Comparison of ENCODE assay signal across 21 cellular contexts in the genomic region with DNA sequence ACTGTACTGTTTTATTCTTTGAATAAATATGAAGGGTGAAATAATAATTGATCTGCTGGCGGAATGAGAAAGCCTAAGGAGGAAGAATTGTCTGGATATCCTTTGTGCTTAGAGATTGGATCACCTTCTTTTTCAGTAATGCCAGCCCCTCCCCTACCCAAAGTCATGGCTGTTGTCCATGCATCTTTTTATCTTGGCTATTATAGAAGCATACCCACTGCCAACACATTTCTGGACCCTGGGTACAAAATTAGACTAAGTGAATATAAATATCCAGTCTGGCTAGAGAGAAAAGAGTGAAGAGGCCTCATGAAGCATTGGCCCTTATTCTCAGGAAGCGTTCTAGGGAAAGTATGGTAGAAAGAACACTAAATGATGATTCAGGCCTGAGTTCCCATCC. TPM values are rescaled to one million over a fixed set of nuclear protein-coding genes. Genes with fewer than 3 reads are reported as not detected.
DNase-seq lines count a peak whose midpoint lies in the region; ATAC-seq, FAIRE-seq and TF ChIP-seq lines count a peak whose summit lies in the region.
"Had no signal": no experiment of that assay in that cellular context is flagged by ENCODE, and none has a peak within 500 bp of the region (broad histone marks: within the 10 kb centered on the region; RNA-seq: fewer than 3 reads in every experiment).

No MANE protein-coding gene starts in this region.

- H3K9me1 ChIP-seq in keratinocyte (ENCODE audit: control insufficient read depth, extremely low read depth, insufficient read depth, low read length): no peaks in the 10 kb centered on the region

- no peak overlapping the region for H2AFZ ChIP-seq in keratinocyte (ENCODE audit: control insufficient read depth, low read length)
- H2AFZ ChIP-seq: neural progenitor cell had no signal

- no peak for TF ChIP-seq CTCF in Caco-2 (IDR thresholded peaks at IDR 0.05; ENCODE audit: insufficient read depth in 1 of 2, low read depth in 1 of 2, low read length in 1 of 2, severe bottlenecking in 1 of 2, unreplicated experiment in 1 of 2)
- no peak for TF ChIP-seq CTCF in Panc1 (IDR thresholded peaks at IDR 0.05)
- no peak for TF ChIP-seq CTCF in keratinocyte (optimal IDR thresholded peaks at IDR 0.05 in 1 of 3, IDR thresholded peaks at IDR 0.05 in 1 of 3, conservative IDR thresholded peaks at IDR 0.05 in 1 of 3; ENCODE audit: extremely low read depth in 1 of 3, insufficient read depth in 2 of 3, low read length in 3 of 3)

- no peak overlapping the region for H3K9ac ChIP-seq in keratinocyte (ENCODE audit: control insufficient read depth, extremely low read depth, insufficient read depth, low read length)
- H3K9ac ChIP-seq: neural progenitor cell had no signal

- peak overlapping the region; percentile 86 for H3K4me2 ChIP-seq in keratinocyte (ENCODE audit: control insufficient read depth, extremely low read depth, insufficient read depth, low read depth, low read length)
- H3K4me2 ChIP-seq: neural progenitor cell had no signal

- no peak overlapping the region for H3K4me3 Mint-ChIP-seq in Caco-2 (ENCODE audit: unreplicated experiment)
- no peak overlapping the region for H3K4me3 Mint-ChIP-seq in dendritic cell treated with granulocyte-macrophage colony-stimulating factor and Interleukin-4, amounts not matched to agents 40 ng/mL and 50 ng/mL, for 4 days
- no peak overlapping the region for H3K4me3 Mint-ChIP-seq in activated naive CD4-positive, alpha-beta T cell treated with anti-CD3 and anti-CD28 coated beads for 36 hours
- H3K4me3 Mint-ChIP-seq in CD4-positive, alpha-beta memory T cell: no peak overlapping the region
- H3K4me3 Mint-ChIP-seq: neural progenitor cell; T-helper 1 cell treated with Interleukin-12 subunit alpha and Interleukin-12 subunit beta and Interleukin-4 antibody, amounts not matched to agents 30 μg/mL and 1 μg/mL, for 36 hours had no signal

- FAIRE-seq in keratinocyte (lab: Jason Lieb, UNC): peak; percentile 86
- FAIRE-seq: HepG2 had no signal

- peaks cover 14% of the 10 kb centered on the region for H3K36me3 Mint-ChIP-seq in Caco-2 (ENCODE audit: insufficient read depth, unreplicated experiment)
- no peaks in the 10 kb centered on the region for H3K36me3 Mint-ChIP-seq in dendritic cell treated with granulocyte-macrophage colony-stimulating factor and Interleukin-4, amounts not matched to agents 40 ng/mL and 50 ng/mL, for 4 days (ENCODE audit: low read depth)
- no peaks in the 10 kb centered on the region for H3K36me3 Mint-ChIP-seq in activated naive CD4-positive, alpha-beta T cell treated with anti-CD3 and anti-CD28 coated beads for 36 hours (ENCODE audit: low read depth)
- no peaks in the 10 kb centered on the region for H3K36me3 Mint-ChIP-seq in CD4-positive, alpha-beta memory T cell

- no peaks in the 10 kb centered on the region for H4K20me1 ChIP-seq in keratinocyte (ENCODE audit: control insufficient read depth, extremely low read depth, insufficient read depth, low read length)

- H3K27me3 Mint-ChIP-seq in Caco-2 (ENCODE audit: insufficient read depth, unreplicated experiment): no peaks in the 10 kb centered on the region
- H3K27me3 Mint-ChIP-seq in dendritic cell treated with granulocyte-macrophage colony-stimulating factor and Interleukin-4, amounts not matched to agents 40 ng/mL and 50 ng/mL, for 4 days: peaks cover 3% of the 10 kb centered on the region
- no peaks in the 10 kb centered on the region for H3K27me3 Mint-ChIP-seq in activated naive CD4-positive, alpha-beta T cell treated with anti-CD3 and anti-CD28 coated beads for 36 hours (ENCODE audit: low read depth)
- peaks cover 5 to 10% of the 10 kb centered on the region in 2 donors for H3K27me3 Mint-ChIP-seq in CD4-positive, alpha-beta memory T cell

- no peak overlapping the region for H3K4me3 ChIP-seq in Caco-2 (ENCODE audit: low read depth, low read length)
- H3K4me3 ChIP-seq in Panc1 (ENCODE audit: low read depth in 2 of 2, low read length in 2 of 2): no peak overlapping the region
- H3K4me3 ChIP-seq in keratinocyte (ENCODE audit: control insufficient read depth in 2 of 3, extremely low read depth in 1 of 3, insufficient read depth in 2 of 3, low read depth in 1 of 3, low read length in 3 of 3): no peak overlapping the region
- H3K4me3 ChIP-seq in CD4-positive, alpha-beta memory T cell (ENCODE audit: low read length in 2 of 2): no peak overlapping the region
- H3K4me3 ChIP-seq: left lung, neural progenitor cell, skin epidermis had no signal

- H3K27ac ChIP-seq in Panc1 (ENCODE audit: low read length) (peak overlapping the region; percentile 31; the same call in 1 of the 2 replicates), keratinocyte (ENCODE audit: control insufficient read depth, insufficient read depth, low read length) (peak overlapping the region; percentile 13)
- no peak overlapping the region for H3K27ac ChIP-seq in CD4-positive, alpha-beta memory T cell (ENCODE audit: low read depth, low read length)
- H3K27ac ChIP-seq: left lung, neural progenitor cell had no signal

- intact Hi-C loops in Caco-2 (cut with micrococcal nuclease; ENCODE audit: unreplicated experiment): no loop called here
- intact Hi-C loops in Panc1 (cut with micrococcal nuclease; ENCODE audit: unreplicated experiment): no loop called here
- intact Hi-C loops in dendritic cell treated with granulocyte-macrophage colony-stimulating factor and Interleukin-4, amounts not matched to agents 40 ng/mL and 50 ng/mL, for 4 days (cut with micrococcal nuclease): no loop called here
- intact Hi-C loops in activated naive CD4-positive, alpha-beta T cell treated with anti-CD3 and anti-CD28 coated beads for 36 hours (cut with micrococcal nuclease): no loop called here
- intact Hi-C loops in CD4-positive, alpha-beta memory T cell (cut with micrococcal nuclease): no loop called here

- DNase-seq in Caco-2 (no peak), Panc1 (ENCODE audit: low read depth, low spot score) (no peak), keratinocyte (ENCODE audit: low read depth, low spot score) (no peak), NCI-H82 treated with DMSO at 0.1 percent for 48 hours (lab: John Stamatoyannopoulos, UW; ENCODE audit: unreplicated experiment) (no peak)
- DNase-seq in activated naive CD4-positive, alpha-beta T cell treated with anti-CD3 and anti-CD28 coated beads for 36 hours: no peak
- no peak for DNase-seq in CD4-positive, alpha-beta memory T cell
- DNase-seq: activated CD4-positive, alpha-beta T cell treated with anti-CD3 and anti-CD28 coated beads, Interleukin-2, amount 50 U/mL, for 1 hour; activated CD8-positive, alpha-beta memory T cell treated with anti-CD3 and anti-CD28 coated beads, Interleukin-2, amount 50 U/mL, for 48 hours; activated effector memory CD4-positive, alpha-beta T cell treated with anti-CD3 and anti-CD28 coated beads, Interleukin-2, amount 50 U/mL, for 16 hours; COR-L47; EL; left lung; NCI-H1105; stimulated activated CD4-positive, alpha-beta T cell treated with anti-CD3 and anti-CD28 coated beads, Interleukin-2, amount 100 ng/mL, for 48 hours; stimulated activated naive CD4-positive, alpha-beta T cell treated with Interleukin-2 at 50 U/mL for 16 hours had no signal

- BruUV-seq in Caco-2 (replicated peaks; lab: Mats Ljungman, UMichigan): no TSS peak
- BruUV-seq in Panc1 (replicated peaks; lab: Mats Ljungman, UMichigan): no TSS peak

- POLR2A ChIA-PET in Caco-2 (lab: Charles Lee): no interaction called here
- POLR2A ChIA-PET in Panc1 (lab: Charles Lee): no interaction called here
- POLR2A ChIA-PET in CD4-positive, alpha-beta memory T cell (lab: Charles Lee; ENCODE audit: partially characterized antibody): no interaction called here

- H3K4me1 ChIP-seq in Caco-2 (peaks cover 30% of the 10 kb centered on the region), Panc1 (ENCODE audit: control insufficient read depth, insufficient read depth, low read length) (peaks cover 22% of the 10 kb centered on the region), keratinocyte (ENCODE audit: control insufficient read depth, extremely low read depth, insufficient read depth, low read length) (peaks cover 64% of the 10 kb centered on the region)
- no peaks in the 10 kb centered on the region for H3K4me1 ChIP-seq in CD4-positive, alpha-beta memory T cell (ENCODE audit: insufficient read depth, low read length)

- in situ Hi-C loops in Panc1 (cut with HindIII; ENCODE audit: low pct_unique_long_range_greater_than_20kb, low sequenced_read_pairs): no loop called here

- no peaks in the 10 kb centered on the region for H3K9me3 Mint-ChIP-seq in Caco-2 (ENCODE audit: unreplicated experiment)
- no peaks in the 10 kb centered on the region for H3K9me3 Mint-ChIP-seq in dendritic cell treated with granulocyte-macrophage colony-stimulating factor and Interleukin-4, amounts not matched to agents 40 ng/mL and 50 ng/mL, for 4 days
- no peaks in the 10 kb centered on the region for H3K9me3 Mint-ChIP-seq in activated naive CD4-positive, alpha-beta T cell treated with anti-CD3 and anti-CD28 coated beads for 36 hours
- no peaks in the 10 kb centered on the region for H3K9me3 Mint-ChIP-seq in CD4-positive, alpha-beta memory T cell
- H3K9me3 Mint-ChIP-seq: T-helper 1 cell treated with Interleukin-12 subunit alpha and Interleukin-12 subunit beta and Interleukin-4 antibody, amounts not matched to agents 30 μg/mL and 1 μg/mL, for 36 hours had no signal

- ATAC-seq in Panc1 (no peak), HG02970 (IDR thresholded peaks at IDR 0.05; ENCODE audit: low FRiP score, unreplicated experiment) (no peak)
- ATAC-seq: HepG2, left lung had no signal

- H3K9me3 ChIP-seq in Caco-2 (no peaks in the 10 kb centered on the region), Panc1 (ENCODE audit: control insufficient read depth, insufficient read depth, low read depth, low read length) (no peaks in the 10 kb centered on the region), keratinocyte (ENCODE audit: control insufficient read depth, low read depth, low read length) (no peaks in the 10 kb centered on the region)
- no peaks in the 10 kb centered on the region for H3K9me3 ChIP-seq in CD4-positive, alpha-beta memory T cell (ENCODE audit: control insufficient read depth in 1 of 2, low read length in 2 of 2)
- H3K9me3 ChIP-seq: left lung had no signal

- H3K27ac Mint-ChIP-seq in Caco-2 (ENCODE audit: unreplicated experiment): peak overlapping the region; percentile 83
- peak overlapping the region; percentile 43 for H3K27ac Mint-ChIP-seq in dendritic cell treated with granulocyte-macrophage colony-stimulating factor and Interleukin-4, amounts not matched to agents 40 ng/mL and 50 ng/mL, for 4 days
- no peak overlapping the region for H3K27ac Mint-ChIP-seq in activated naive CD4-positive, alpha-beta T cell treated with anti-CD3 and anti-CD28 coated beads for 36 hours
- H3K27ac Mint-ChIP-seq in CD4-positive, alpha-beta memory T cell: no peak overlapping the region
- H3K27ac Mint-ChIP-seq: neural progenitor cell; T-helper 1 cell treated with Interleukin-12 subunit alpha and Interleukin-12 subunit beta and Interleukin-4 antibody, amounts not matched to agents 30 μg/mL and 1 μg/mL, for 36 hours had no signal

- H3K27me3 ChIP-seq in Caco-2 (replicated peaks; ENCODE audit: control insufficient read depth, insufficient read depth, low read length): no peaks in the 10 kb centered on the region
- no peaks in the 10 kb centered on the region for H3K27me3 ChIP-seq in Panc1 (ENCODE audit: control insufficient read depth, insufficient read depth, low read length)
- no peaks in the 10 kb centered on the region for H3K27me3 ChIP-seq in keratinocyte (ENCODE audit: control insufficient read depth, extremely low read depth, insufficient read depth, low read length)
- H3K27me3 ChIP-seq in CD4-positive, alpha-beta memory T cell (ENCODE audit: insufficient read depth, low read length): no peaks in the 10 kb centered on the region
- H3K27me3 ChIP-seq: left lung, neural progenitor cell had no signal

- dilution Hi-C loops in keratinocyte (cut with MboI; ENCODE audit: extremely low pct_ligation_motif_present, low sequenced_read_pairs): no loop called here

- no peaks in the 10 kb centered on the region for H3K36me3 ChIP-seq in Caco-2 (ENCODE audit: control insufficient read depth, insufficient read depth, low read length)
- no peaks in the 10 kb centered on the region for H3K36me3 ChIP-seq in Panc1 (ENCODE audit: control insufficient read depth, insufficient read depth, low read length)
- no peaks in the 10 kb centered on the region for H3K36me3 ChIP-seq in keratinocyte (ENCODE audit: control insufficient read depth in 2 of 2, extremely low read depth in 1 of 2, insufficient read depth in 2 of 2, low read length in 2 of 2)
- no peaks in the 10 kb centered on the region for H3K36me3 ChIP-seq in CD4-positive, alpha-beta memory T cell (ENCODE audit: insufficient read depth, low read length)
- H3K36me3 ChIP-seq: left lung, neural progenitor cell had no signal

- H3K4me1 Mint-ChIP-seq in Caco-2 (ENCODE audit: low read depth, unreplicated experiment): peaks cover 34% of the 10 kb centered on the region
- H3K4me1 Mint-ChIP-seq in dendritic cell treated with granulocyte-macrophage colony-stimulating factor and Interleukin-4, amounts not matched to agents 40 ng/mL and 50 ng/mL, for 4 days (ENCODE audit: low read depth): peaks cover 62% of the 10 kb centered on the region
- no peaks in the 10 kb centered on the region for H3K4me1 Mint-ChIP-seq in activated naive CD4-positive, alpha-beta T cell treated with anti-CD3 and anti-CD28 coated beads for 36 hours (ENCODE audit: low read depth)
- H3K4me1 Mint-ChIP-seq in CD4-positive, alpha-beta memory T cell: peaks cover 0 to 1% (median 0%) of the 10 kb centered on the region in 4 donors

- H3K79me2 ChIP-seq in keratinocyte (ENCODE audit: control insufficient read depth, insufficient read depth, low read length): peaks cover 36% of the 10 kb centered on the region

- CTCF ChIA-PET in Caco-2 (lab: Charles Lee) (no interaction called here), Panc1 (lab: Charles Lee) (no interaction called here)
- CTCF ChIA-PET in activated naive CD4-positive, alpha-beta T cell treated with anti-CD3 and anti-CD28 coated beads for 36 hours (lab: Charles Lee): no interaction called here
- CTCF ChIA-PET in CD4-positive, alpha-beta memory T cell (lab: Charles Lee; ENCODE audit: partially characterized antibody): no interaction called here

RNA-seq across cellular contexts. Expression of a gene that starts 28.1 kb away (rescaled TPM):
- total RNA-seq in Caco-2 (2022) (131 and 133 TPM in 2 replicates), Panc1 (2021; ENCODE audit: unreplicated experiment) (26.8 TPM)
- 12.1 TPM for polyA plus RNA-seq in Panc1 (2012; ENCODE audit: insufficient read length)
- 70.8 to 90.0 TPM (median 77.8 TPM) in 3 replicates for polyA plus RNA-seq in keratinocyte
- polyA plus RNA-seq in keratinocyte (2011; ENCODE audit: low read depth): 21.7 TPM
- 66.6 and 130 TPM in 2 replicates for polyA plus RNA-seq in keratinocyte (2011; cell fraction: cytosol; rRNA removed)
- polyA plus RNA-seq in keratinocyte (2011; cell fraction: nucleus; rRNA removed): 43.4 and 55.0 TPM in 2 replicates
- polyA plus RNA-seq in keratinocyte (2012; ENCODE audit: low replicate concordance): 28.9 and 40.6 TPM in 2 replicates
- 50.2 to 116 TPM (median 97.8 TPM) in 3 replicates for polyA minus RNA-seq in keratinocyte
- 42.0 TPM for polyA minus RNA-seq in keratinocyte (2011; cell fraction: cytosol; rRNA and poly(A)+ RNA removed)
- 30.5 and 69.2 TPM in 2 replicates for polyA minus RNA-seq in keratinocyte (2011; cell fraction: nucleus; rRNA and poly(A)+ RNA removed)
- total RNA-seq in activated naive CD4-positive, alpha-beta T cell treated with anti-CD3 and anti-CD28 coated beads for 36 hours: 10 to 100 TPM; 25.2 to 25.4 TPM
- total RNA-seq in CD4-positive, alpha-beta memory T cell: 1 to 10 TPM; 1.3 to 1.9 TPM
- not detected for polyA plus RNA-seq in CD4-positive, alpha-beta memory T cell

Comparison
In these comparisons a context has a peak if more than half of its experiments do, and no peak if none do; other contexts are left out.
1. H3K27ac Mint-ChIP-seq: peak in Caco-2 (single experiment) and dendritic cell treated with granulocyte-macrophage colony-stimulating factor and Interleukin-4, amounts not matched to agents 40 ng/mL and 50 ng/mL, for 4 days (single experiment); none in activated naive CD4-positive, alpha-beta T cell treated with anti-CD3 and anti-CD28 coated beads for 36 hours (single experiment) and CD4-positive, alpha-beta memory T cell (0 of 7).